Comparison of ENCODE assay signal across 19 cellular contexts in genomic region chr12:57209916-57210315, GRCh38. TPM values are rescaled to one million over a fixed set of nuclear protein-coding genes. Genes with fewer than 3 reads are reported as not detected.
DNase-seq lines count a peak whose midpoint lies in the region; ATAC-seq and TF ChIP-seq lines count a peak whose summit lies in the region.
"Had no signal": no experiment of that assay in that cellular context is flagged by ENCODE, and none has a peak within 500 bp of the region (broad histone marks: within the 10 kb centered on the region; RNA-seq: fewer than 3 reads in every experiment).

No MANE protein-coding gene starts in this region.

- ATAC-seq in HG02623 (IDR thresholded peaks at IDR 0.05; ENCODE audit: unreplicated experiment): no peak
- ATAC-seq: A549; CD8-positive, alpha-beta T cell had no signal

- H3K4me1 Mint-ChIP-seq in HFFc6 (ENCODE audit: low read depth): peaks cover 15% of the 10 kb centered on the region

- H3K27me3 Mint-ChIP-seq in HFFc6 (ENCODE audit: insufficient read depth): peaks cover 22% of the 10 kb centered on the region

- no peaks in the 10 kb centered on the region for H3K9me3 ChIP-seq in BLaER1
- H3K9me3 ChIP-seq: A549, BE2C, Caco-2, HAP-1 had no signal

- no peaks in the 10 kb centered on the region; the same call in 1 of the 2 replicates for H3K9me3 Mint-ChIP-seq in HFFc6
- H3K9me3 Mint-ChIP-seq: CD4-positive, CD25-positive, alpha-beta regulatory T cell; CD8-positive, alpha-beta T cell had no signal

- no peak for TF ChIP-seq CTCF in HFFc6 (IDR thresholded peaks at IDR 0.05)

- H4K20me1 ChIP-seq in BLaER1: peaks cover 25% of the 10 kb centered on the region

- H3K4me3 Mint-ChIP-seq in HFFc6: 0 out of 2 replicates have a peak overlapping the region, but pooled peaks have one; percentile 11
- H3K4me3 Mint-ChIP-seq: CD8-positive, alpha-beta T cell had no signal

- H3K4me1 ChIP-seq in BLaER1: peaks cover 74% of the 10 kb centered on the region
- H3K4me1 ChIP-seq: BE2C had no signal

- H3K27ac ChIP-seq in BLaER1 (no peak overlapping the region), angular gyrus (ENCODE audit: low read depth, low read length) (peak overlapping the region; percentile 31)
- H3K27ac ChIP-seq: A549, C4-2B had no signal

- peak overlapping the region; percentile 85 for H3K4me2 ChIP-seq in BLaER1
- H3K4me2 ChIP-seq: A549 had no signal

- peaks cover 23% of the 10 kb centered on the region; the same call in 1 of the 2 replicates for H3K36me3 Mint-ChIP-seq in HFFc6 (ENCODE audit: low read depth)
- H3K36me3 Mint-ChIP-seq: CD4-positive, CD25-positive, alpha-beta regulatory T cell; CD8-positive, alpha-beta T cell had no signal

- peaks cover 16% of the 10 kb centered on the region for H3K27me3 ChIP-seq in BLaER1

- no peak overlapping the region for H3K9ac ChIP-seq in BLaER1

- H3K36me3 ChIP-seq in BLaER1: peaks cover 18% of the 10 kb centered on the region; the same call in 1 of the 2 replicates
- H3K36me3 ChIP-seq: BE2C had no signal

- no peak for DNase-seq in HFFc6
- DNase-seq in NCI-H187 (lab: John Stamatoyannopoulos, UW): no peak
- DNase-seq in NCI-H1694 (lab: John Stamatoyannopoulos, UW): no peak
- DNase-seq: 8988T; ACHN; AML-193; BE2C; Caco-2; CD4-positive, CD25-positive, alpha-beta regulatory T cell; CD8-positive, alpha-beta T cell; DMS153; DND-41; GOT3 had no signal

- no peak overlapping the region for H3K4me3 ChIP-seq in BLaER1
- H3K4me3 ChIP-seq: A549, HAP-1 had no signal

- peak overlapping the region; percentile 25; the same call in 1 of the 2 replicates for H3K27ac Mint-ChIP-seq in HFFc6
- H3K27ac Mint-ChIP-seq: CD4-positive, CD25-positive, alpha-beta regulatory T cell; CD8-positive, alpha-beta T cell had no signal

RNA-seq across cellular contexts. Expression of gene NXPH4, which starts 6.7 kb away (rescaled TPM):
- total RNA-seq in HFFc6 (2021; fragmentation: NEBNext Ultra II Directional; extraction: Animal tissue kit (Norgen Biotek cat#: 25700)): 1 to 10 TPM; 2.9 to 8.2 (median 3.9) TPM

RNA-seq across cellular contexts. Expression of gene SHMT2, which starts 19.6 kb away (rescaled TPM):
- 100 to 1,000 TPM; 112 to 127 (median 126) TPM for total RNA-seq in HFFc6 (2021; fragmentation: NEBNext Ultra II Directional; extraction: Animal tissue kit (Norgen Biotek cat#: 25700))

RNA-seq across cellular contexts. Expression of gene STAC3, which starts 41.1 kb away (rescaled TPM):
- 1 to 10 TPM in 1 of 6 experiments, under 1 TPM in 5; 0.21 to 1.1 (median 0.58) TPM for total RNA-seq in HFFc6 (2021; fragmentation: NEBNext Ultra II Directional; extraction: Animal tissue kit (Norgen Biotek cat#: 25700))
